ENCODE assay signal across 14 cellular contexts in genomic region chr4:55355555-55355954, GRCh38.
"Had no signal": no experiment of that assay in that cellular context is flagged by ENCODE, and none has a peak within 500 bp of the region (broad histone marks: within the 10 kb centered on the region; RNA-seq: fewer than 3 reads in every experiment).

No MANE protein-coding gene starts in this region.

- H3K27ac ChIP-seq: neutrophil had no signal

- H3K4me3 ChIP-seq: mucosa of descending colon had no signal

- H3K36me3 ChIP-seq: neutrophil had no signal

- H3K9me3 ChIP-seq: mucosa of descending colon, neutrophil had no signal

- ATAC-seq: activated T-cell treated with anti-CD3 and anti-CD28 coated beads, Interleukin-2, amount 50 U/mL, for 4 hours; mucosa of descending colon; naive thymus-derived CD8-positive, alpha-beta T cell had no signal

- DNase-seq: activated CD4-positive, alpha-beta memory T cell treated with anti-CD3 and anti-CD28 coated beads for 36 hours; activated CD4-positive, alpha-beta T cell treated with anti-CD3 and anti-CD28 coated beads for 1 hour; activated effector memory CD4-positive, alpha-beta T cell treated with anti-CD3 and anti-CD28 coated beads, Interleukin-2, amount 50 U/mL, for 16 hours; activated naive CD8-positive, alpha-beta T cell treated with anti-CD3 and anti-CD28 coated beads, Interleukin-2, amount 10 ng/mL, durations not matched to agents 7 days and 5 days; activated T-cell treated with anti-CD3 and anti-CD28 coated beads, Interleukin-2, amount 50 U/mL, for 4 hours; anterior cingulate cortex; endodermal cell; foreskin melanocyte; mucosa of descending colon; naive thymus-derived CD8-positive, alpha-beta T cell; posterior cingulate gyrus; small intestine had no signal

- FAIRE-seq: small intestine, urothelium cell line had no signal
